Comparison of ENCODE assay signal across 24 cellular contexts in the genomic region with DNA sequence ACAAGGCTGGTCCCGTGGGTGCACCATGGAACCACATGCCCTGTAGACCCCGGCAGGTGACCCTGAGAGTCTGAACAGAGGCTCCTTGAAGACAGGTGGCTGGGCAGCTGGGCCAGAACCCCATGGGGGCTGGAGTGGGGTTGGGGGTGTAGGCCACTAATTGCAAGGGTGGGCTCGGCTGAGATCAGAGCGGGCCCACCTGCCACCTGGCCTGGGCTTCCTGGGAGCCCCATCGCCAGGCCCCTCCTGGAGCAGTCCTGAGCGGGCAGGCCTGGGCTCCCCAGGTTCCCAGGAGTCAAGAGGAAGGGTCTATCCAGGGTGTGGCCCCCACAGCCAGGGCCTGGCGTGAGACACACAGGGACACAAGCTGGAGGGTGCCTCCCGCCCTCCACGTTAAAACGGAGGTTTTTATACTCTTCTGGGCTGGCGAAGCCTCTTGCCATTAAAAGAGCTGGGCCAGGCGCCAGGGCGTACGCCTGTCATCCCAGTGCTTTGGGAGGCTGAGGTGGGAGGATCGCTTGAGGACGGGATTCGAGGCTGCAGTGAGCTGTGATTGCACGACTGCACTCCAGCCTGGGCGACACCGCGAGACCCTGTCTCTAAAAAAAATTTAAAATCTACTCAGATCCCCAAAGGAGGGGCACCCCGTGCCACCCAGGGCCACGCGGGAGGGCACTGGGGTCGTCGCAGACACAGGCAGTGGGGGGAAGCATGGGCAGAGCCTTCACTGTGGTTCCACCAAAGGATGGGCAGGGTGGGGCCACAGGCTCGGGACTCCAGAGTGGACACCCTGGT. TPM values are rescaled to one million over a fixed set of nuclear protein-coding genes. Genes with fewer than 3 reads are reported as not detected.
"Had no signal": no experiment of that assay in that cellular context is flagged by ENCODE, and none has a peak within 500 bp of the region (broad histone marks: within the 10 kb centered on the region; RNA-seq: fewer than 3 reads in every experiment).

No MANE protein-coding gene starts in this region.

- H3K27ac Mint-ChIP-seq: activated CD4-positive, alpha-beta T cell treated with anti-CD3 and anti-CD28 coated beads for 36 hours; immature natural killer cell; memory B cell; nephron progenitor cell; progenitor cell of endocrine pancreas; stimulated activated naive CD8-positive, alpha-beta T cell treated with anti-CD3 and anti-CD28 coated beads, Interleukin-15, Interleukin-2, amounts not matched to agents 100 ng/mL and 50 ng/mL, for 24 hours; WTC11 had no signal

- ATAC-seq: activated CD4-positive, alpha-beta T cell treated with anti-CD3 and anti-CD28 coated beads for 36 hours; foreskin keratinocyte; WTC11 had no signal

- H3K27me3 ChIP-seq: ascending aorta, brain microvascular endothelial cell, thyroid gland had no signal

- H3K4me3 Mint-ChIP-seq: activated CD4-positive, alpha-beta T cell treated with anti-CD3 and anti-CD28 coated beads for 36 hours; immature natural killer cell; memory B cell; nephron progenitor cell; stimulated activated naive CD8-positive, alpha-beta T cell treated with anti-CD3 and anti-CD28 coated beads, Interleukin-15, Interleukin-2, amounts not matched to agents 100 ng/mL and 50 ng/mL, for 24 hours; WTC11 had no signal

- H3K4me3 ChIP-seq: ascending aorta, thyroid gland had no signal

- H3K9me3 Mint-ChIP-seq: immature natural killer cell; memory B cell; nephron progenitor cell; stimulated activated naive CD8-positive, alpha-beta T cell treated with anti-CD3 and anti-CD28 coated beads, Interleukin-15, Interleukin-2, amounts not matched to agents 100 ng/mL and 50 ng/mL, for 24 hours; WTC11 had no signal

- H3K36me3 Mint-ChIP-seq: immature natural killer cell, memory B cell, WTC11 had no signal

- DNase-seq: activated CD4-positive, alpha-beta T cell treated with anti-CD3 and anti-CD28 coated beads for 36 hours; activated CD4-positive, alpha-beta T cell treated with anti-CD3 and anti-CD28 coated beads, Interleukin-2, amount 50 U/mL, for 4 hours; activated CD8-positive, alpha-beta memory T cell treated with anti-CD3 and anti-CD28 coated beads for 24 hours; activated gamma-delta T cell; activated naive CD4-positive, alpha-beta T cell treated with anti-CD3 and anti-CD28 coated beads, Interleukin-2, amount 50 U/mL, for 16 hours; brain microvascular endothelial cell; central memory CD4-positive, alpha-beta T cell; effector memory CD4-positive, alpha-beta T cell; foreskin keratinocyte; immature natural killer cell; kidney glomerular epithelial cell; nephron progenitor cell; occipital lobe; retina; stimulated activated CD4-positive, alpha-beta T cell treated with anti-CD3 and anti-CD28 coated beads, Interleukin-1b, Interleukin-23, amount 100 ng/mL, for 48 hours; substantia nigra; T-helper 9 cell; thyroid gland had no signal

- H3K4me1 ChIP-seq: foreskin keratinocyte had no signal

- H3K27ac ChIP-seq: ascending aorta, brain microvascular endothelial cell, foreskin keratinocyte, thyroid gland had no signal

- H3K36me3 ChIP-seq: ascending aorta, brain microvascular endothelial cell, thyroid gland had no signal

- H3K9me3 ChIP-seq: ascending aorta, thyroid gland had no signal

RNA-seq across cellular contexts. Expression of a gene that starts 10.4 kb away (rescaled TPM):
- total RNA-seq: skeletal muscle tissue had no signal
